8 cellular contexts compared by ENCODE assay signal in the genomic region with DNA sequence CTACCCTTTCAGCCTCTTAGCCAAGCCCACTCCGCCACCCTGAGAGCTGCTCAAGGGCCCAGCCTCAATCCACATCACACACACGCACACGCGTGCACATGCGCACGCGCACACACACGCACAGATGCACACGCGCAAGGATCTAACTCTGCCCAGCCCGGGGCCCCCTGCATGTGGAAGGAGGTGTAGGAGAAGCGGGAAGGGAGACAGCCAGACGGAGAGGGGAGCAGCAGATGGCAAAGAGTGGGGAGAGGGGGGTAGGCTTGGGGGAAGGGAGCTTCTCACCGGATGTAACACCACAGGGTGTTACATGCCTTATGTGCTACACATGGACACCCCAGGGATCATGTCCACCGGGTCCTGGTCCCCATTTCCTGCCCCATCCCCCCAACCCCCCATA. TPM values are rescaled to one million over a fixed set of nuclear protein-coding genes. Genes with fewer than 3 reads are reported as not detected.
DNase-seq lines count a peak whose midpoint lies in the region; TF ChIP-seq lines count a peak whose summit lies in the region.

No MANE protein-coding gene starts in this region.

- H3K4me3 Mint-ChIP-seq in nephron, result peak overlapping the region; percentile 74 to 83 (median 81)

- H3K4me2 ChIP-seq in BLaER1 treated with 17β-estradiol and CSF1 and Interleukin-3, amounts not matched to agents 10 nM and 100 nM, result peak overlapping the region; percentile 60 to 94 (median 85)

- H4K20me1 ChIP-seq in BLaER1 treated with 17β-estradiol and CSF1 and Interleukin-3, amounts not matched to agents 10 nM and 100 nM, result peaks cover 14 to 65% (median 49%) of the 10 kb centered on the region in 11 experiments; a peak in 19 of 22 replicates

- no peak for TF ChIP-seq CTCF in colonic mucosa (IDR thresholded peaks at IDR 0.05)
- no peak for TF ChIP-seq CTCF in nephron (IDR thresholded peaks at IDR 0.05; ENCODE audit: unreplicated experiment in 3 of 3)

- DNase-seq in NCI-H1417 treated with DMSO at 0.1 percent for 48 hours (lab: John Stamatoyannopoulos, UW), result peak; percentile 26
- no peak for DNase-seq in colonic mucosa
- no peak for DNase-seq in T1000 (lab: John Stamatoyannopoulos, UW)
- no peak for DNase-seq in NCI-H2107 (lab: John Stamatoyannopoulos, UW)
- DNase-seq in posterior vena cava (ENCODE audit: low spot score), result no peak
- no peak for DNase-seq in HuH-7.5 (ENCODE audit: low spot score)

- H3K9me3 ChIP-seq in BLaER1 treated with 17β-estradiol and CSF1 and Interleukin-3, amounts not matched to agents 10 nM and 100 nM (replicated peaks in 1 of 11), result no peaks in the 10 kb centered on the region
- no peaks in the 10 kb centered on the region for H3K9me3 ChIP-seq in colonic mucosa

- H3K36me3 Mint-ChIP-seq in nephron (ENCODE audit: low read depth), result peaks cover 32% of the 10 kb centered on the region

- H3K9me3 Mint-ChIP-seq in nephron, result no peaks in the 10 kb centered on the region

- peak overlapping the region; percentile 59 to 76 (median 69); a peak in 20 of 22 replicates for H3K9ac ChIP-seq in BLaER1 treated with 17β-estradiol and CSF1 and Interleukin-3, amounts not matched to agents 10 nM and 100 nM
- H3K9ac ChIP-seq in colonic mucosa (ENCODE audit: low read depth in 2 of 2, low read length in 2 of 2), result peak overlapping the region; percentile 43 to 57

- H3K4me3 ChIP-seq in BLaER1 treated with 17β-estradiol and CSF1 and Interleukin-3, amounts not matched to agents 10 nM and 100 nM, result peak overlapping the region in 9 of 10 experiments; percentile 42 to 68 (median 54); a peak in 18 of 20 replicates
- H3K4me3 ChIP-seq in colonic mucosa, result no peak overlapping the region

- H3K27ac Mint-ChIP-seq in nephron, result peak overlapping the region in 2 of 3 experiments; percentile 98

- peaks cover 26 to 52% (median 47%) of the 10 kb centered on the region in 10 experiments for H3K4me1 ChIP-seq in BLaER1 treated with 17β-estradiol and CSF1 and Interleukin-3, amounts not matched to agents 10 nM and 100 nM
- H3K4me1 ChIP-seq in colonic mucosa, result no peaks in the 10 kb centered on the region

- peak overlapping the region in 10 of 11 experiments; percentile 53 to 78 (median 74); a peak in 20 of 22 replicates for H3K27ac ChIP-seq in BLaER1 treated with 17β-estradiol and CSF1 and Interleukin-3, amounts not matched to agents 10 nM and 100 nM
- H3K27ac ChIP-seq in colonic mucosa, result no peak overlapping the region

- H3K27me3 Mint-ChIP-seq in nephron (ENCODE audit: low read depth), result peaks cover 5% of the 10 kb centered on the region

- H3K36me3 ChIP-seq in BLaER1 treated with 17β-estradiol and CSF1 and Interleukin-3, amounts not matched to agents 10 nM and 100 nM, result peaks cover 45 to 66% (median 49%) of the 10 kb centered on the region in 11 experiments
- no peaks in the 10 kb centered on the region for H3K36me3 ChIP-seq in colonic mucosa

- intact Hi-C loops in colonic mucosa (cut with DNase I) (no loop called here), posterior vena cava (cut with DNase I) (no loop called here)

- H3K4me1 Mint-ChIP-seq in nephron, result peaks cover 33% of the 10 kb centered on the region

- no peaks in the 10 kb centered on the region for H3K27me3 ChIP-seq in BLaER1 treated with 17β-estradiol and CSF1 and Interleukin-3, amounts not matched to agents 10 nM and 100 nM
- H3K27me3 ChIP-seq in colonic mucosa, result no peaks in the 10 kb centered on the region

RNA-seq across cellular contexts. Expression of gene DLG4, which starts 15.3 kb away (rescaled TPM):
- total RNA-seq in colonic mucosa, result 1 to 10 TPM; 4.8 to 5.6 TPM
- total RNA-seq in posterior vena cava, result 10 to 100 TPM; 20.8 to 21.2 TPM

RNA-seq across cellular contexts. Expression of gene ACADVL, which starts 15.4 kb away (rescaled TPM):
- 100 to 1,000 TPM; 606 to 859 TPM for total RNA-seq in colonic mucosa
- 100 to 1,000 TPM; 444 to 567 TPM for total RNA-seq in posterior vena cava

RNA-seq across cellular contexts. Expression of gene ASGR1, which starts 25.2 kb away (rescaled TPM):
- 1 to 10 TPM in 1 of 2 donors, under 1 TPM in 1; 0.47 to 1.1 TPM for total RNA-seq in colonic mucosa
- total RNA-seq in posterior vena cava, result 1 to 10 TPM; 1.2 to 2.2 TPM

RNA-seq across cellular contexts. Expression of gene DVL2, which starts 30.0 kb away (rescaled TPM):
- total RNA-seq in colonic mucosa (10 to 100 TPM; 32.4 to 42.4 TPM), posterior vena cava (10 to 100 TPM; 21.9 to 26.7 TPM)

RNA-seq across cellular contexts. Expression of gene PHF23, which starts 34.9 kb away (rescaled TPM):
- total RNA-seq in colonic mucosa (10 to 100 TPM; 29.8 to 38.6 TPM), posterior vena cava (10 to 100 TPM; 20.4 to 27.5 TPM)
